Comparison of ENCODE assay signal across 1 cellular context in the genomic region with DNA sequence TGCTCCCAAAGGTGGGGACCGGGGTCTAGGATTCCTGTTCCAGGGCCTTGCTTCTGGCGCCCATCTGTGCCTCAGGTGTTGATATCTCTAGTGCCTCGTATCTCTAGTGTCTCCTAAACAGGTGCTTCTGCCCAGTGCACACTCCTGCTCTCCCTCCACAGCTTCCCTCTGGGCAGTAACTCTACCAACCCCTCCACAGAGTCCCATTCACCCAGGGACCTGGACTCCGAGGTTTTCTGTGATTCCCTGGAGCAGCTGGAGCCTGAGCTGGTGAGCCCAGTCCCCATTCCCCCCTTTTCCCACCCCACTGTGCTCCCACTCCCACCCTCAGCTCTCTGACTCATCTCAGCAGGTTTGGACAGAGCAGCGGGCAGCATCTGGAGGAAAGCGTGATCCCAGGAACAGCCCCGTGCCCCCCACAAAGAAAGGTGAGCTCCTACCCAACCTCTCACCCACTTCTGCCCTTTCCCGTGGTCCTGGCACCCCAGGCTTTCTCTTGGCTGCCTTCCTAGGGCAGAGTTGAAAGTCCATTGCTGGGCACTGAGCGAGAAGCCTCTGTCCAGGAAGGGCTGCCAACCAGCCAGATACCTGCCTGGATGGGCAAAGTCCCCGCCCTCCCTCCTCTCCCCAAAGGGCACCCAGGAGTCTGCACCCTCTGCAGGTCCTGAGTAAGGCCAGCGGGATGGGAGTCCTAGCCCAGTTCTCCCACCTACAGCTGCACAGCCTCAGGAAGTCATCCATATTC.
A peak's percentile ranks its signal among the peaks of the same experiment; 100 is the strongest.
TF ChIP-seq lines count a peak whose summit lies in the region.

No MANE protein-coding gene starts in this region.

TF ChIP-seq in HepG2, 621 proteins besides CTCF, POLR2A, EP300 and RAD21:
- TF ChIP-seq AGO2 (optimal IDR thresholded peaks at IDR 0.05; ENCODE audit: low read depth, low read length) (peak; percentile 24), JUN (CRISPR knock-in tag; IDR thresholded peaks at IDR 0.05) (0 out of 2 replicates have a peak, but pooled peaks have one; percentile 35), HNRNPL (IDR thresholded peaks at IDR 0.05; ENCODE audit: low read depth, low read length) (0 out of 2 replicates have a peak, but pooled peaks have one; percentile 22), ZFY (CRISPR knock-in tag; IDR thresholded peaks at IDR 0.05) (0 out of 2 replicates have a peak, but pooled peaks have one; percentile 12), GATAD2A (CRISPR knock-in tag; IDR thresholded peaks at IDR 0.05) (no peak)
- TF ChIP-seq, protein P1, sequence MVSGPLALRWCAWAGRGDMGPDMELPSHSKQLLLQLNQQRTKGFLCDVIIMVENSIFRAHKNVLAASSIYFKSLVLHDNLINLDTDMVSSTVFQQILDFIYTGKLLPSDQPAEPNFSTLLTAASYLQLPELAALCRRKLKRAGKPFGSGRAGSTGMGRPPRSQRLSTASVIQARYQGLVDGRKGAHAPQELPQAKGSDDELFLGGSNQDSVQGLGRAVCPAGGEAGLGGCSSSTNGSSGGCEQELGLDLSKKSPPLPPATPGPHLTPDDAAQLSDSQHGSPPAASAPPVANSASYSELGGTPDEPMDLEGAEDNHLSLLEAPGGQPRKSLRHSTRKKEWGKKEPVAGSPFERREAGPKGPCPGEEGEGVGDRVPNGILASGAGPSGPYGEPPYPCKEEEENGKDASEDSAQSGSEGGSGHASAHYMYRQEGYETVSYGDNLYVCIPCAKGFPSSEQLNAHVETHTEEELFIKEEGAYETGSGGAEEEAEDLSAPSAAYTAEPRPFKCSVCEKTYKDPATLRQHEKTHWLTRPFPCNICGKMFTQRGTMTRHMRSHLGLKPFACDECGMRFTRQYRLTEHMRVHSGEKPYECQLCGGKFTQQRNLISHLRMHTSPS (CRISPR knock-in tag; IDR thresholded peaks at IDR 0.05; ENCODE audit: low read depth) = 0 out of 2 replicates have a peak, but pooled peaks have one; percentile 20
- TF ChIP-seq, protein P2, sequence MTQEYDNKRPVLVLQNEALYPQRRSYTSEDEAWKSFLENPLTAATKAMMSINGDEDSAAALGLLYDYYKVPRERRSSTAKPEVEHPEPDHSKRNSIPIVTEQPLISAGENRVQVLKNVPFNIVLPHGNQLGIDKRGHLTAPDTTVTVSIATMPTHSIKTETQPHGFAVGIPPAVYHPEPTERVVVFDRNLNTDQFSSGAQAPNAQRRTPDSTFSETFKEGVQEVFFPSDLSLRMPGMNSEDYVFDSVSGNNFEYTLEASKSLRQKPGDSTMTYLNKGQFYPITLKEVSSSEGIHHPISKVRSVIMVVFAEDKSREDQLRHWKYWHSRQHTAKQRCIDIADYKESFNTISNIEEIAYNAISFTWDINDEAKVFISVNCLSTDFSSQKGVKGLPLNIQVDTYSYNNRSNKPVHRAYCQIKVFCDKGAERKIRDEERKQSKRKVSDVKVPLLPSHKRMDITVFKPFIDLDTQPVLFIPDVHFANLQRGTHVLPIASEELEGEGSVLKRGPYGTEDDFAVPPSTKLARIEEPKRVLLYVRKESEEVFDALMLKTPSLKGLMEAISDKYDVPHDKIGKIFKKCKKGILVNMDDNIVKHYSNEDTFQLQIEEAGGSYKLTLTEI (CRISPR knock-in tag; conservative IDR thresholded peaks at IDR 0.05) = no peak
- TF ChIP-seq, protein P3, sequence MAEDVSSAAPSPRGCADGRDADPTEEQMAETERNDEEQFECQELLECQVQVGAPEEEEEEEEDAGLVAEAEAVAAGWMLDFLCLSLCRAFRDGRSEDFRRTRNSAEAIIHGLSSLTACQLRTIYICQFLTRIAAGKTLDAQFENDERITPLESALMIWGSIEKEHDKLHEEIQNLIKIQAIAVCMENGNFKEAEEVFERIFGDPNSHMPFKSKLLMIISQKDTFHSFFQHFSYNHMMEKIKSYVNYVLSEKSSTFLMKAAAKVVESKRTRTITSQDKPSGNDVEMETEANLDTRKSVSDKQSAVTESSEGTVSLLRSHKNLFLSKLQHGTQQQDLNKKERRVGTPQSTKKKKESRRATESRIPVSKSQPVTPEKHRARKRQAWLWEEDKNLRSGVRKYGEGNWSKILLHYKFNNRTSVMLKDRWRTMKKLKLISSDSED (CRISPR knock-in tag; IDR thresholded peaks at IDR 0.05) = no peak
